Comparison of ENCODE assay signal across 23 cellular contexts in the genomic region with DNA sequence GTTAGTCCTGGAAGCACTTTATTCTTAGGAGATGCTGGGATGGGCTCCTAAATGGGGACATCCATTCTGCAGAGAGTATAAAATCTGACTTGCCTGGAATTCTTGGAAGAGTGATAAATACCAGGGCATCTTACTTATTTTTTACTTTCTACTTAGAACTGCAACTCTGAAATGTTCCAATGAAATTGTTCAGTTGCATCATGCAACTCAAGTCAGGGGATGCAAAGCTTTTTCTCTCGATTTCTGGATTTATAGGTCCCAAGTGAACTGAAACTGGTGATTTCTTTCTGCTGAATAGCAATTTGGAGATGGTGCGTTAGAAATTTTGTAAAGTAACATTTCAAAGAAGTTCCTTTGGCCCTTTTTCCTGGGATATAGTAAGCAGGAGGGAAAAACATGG.
"Had no signal": no experiment of that assay in that cellular context is flagged by ENCODE, and none has a peak within 500 bp of the region (broad histone marks: within the 10 kb centered on the region; RNA-seq: fewer than 3 reads in every experiment).

No MANE protein-coding gene starts in this region.

- ATAC-seq: left colon; left lung; lower lobe of right lung; naive thymus-derived CD8-positive, alpha-beta T cell; stimulated activated effector memory CD8-positive, alpha-beta T cell treated with anti-CD3 and anti-CD28 coated beads, Interleukin-12 subunit alpha, Interleukin-12 subunit beta, amount 100 ng/mL, for 72 hours had no signal

- H3K36me3 ChIP-seq: left lung, lower lobe of right lung, neural progenitor cell, ovary, right atrium auricular region, right lobe of liver, spleen, suprapubic skin, tibial nerve, vagina had no signal

- H3K27ac ChIP-seq: left lung, lower lobe of right lung, neural progenitor cell, ovary, right atrium auricular region, right lobe of liver, spleen, suprapubic skin, tibial nerve, vagina had no signal

- H3K9ac ChIP-seq: neural progenitor cell had no signal

- FAIRE-seq: islet of Langerhans, small intestine had no signal

- H3K27me3 ChIP-seq: left lung, neural progenitor cell, ovary, right atrium auricular region, right lobe of liver, spleen, suprapubic skin, tibial nerve, vagina had no signal

- H3K4me1 ChIP-seq: lower lobe of right lung, neural progenitor cell, right atrium auricular region, right lobe of liver, spleen, suprapubic skin had no signal

- H3K9me3 ChIP-seq: left lung, lower lobe of right lung, ovary, right atrium auricular region, right lobe of liver, spleen, suprapubic skin, tibial nerve, vagina had no signal

- DNase-seq: hypothalamus; immature natural killer cell; kidney; left colon; left lung; lower lobe of right lung; mammary epithelial cell; mesenchymal stem cell; naive thymus-derived CD8-positive, alpha-beta T cell; nephron progenitor cell; ovary; right lobe of liver; small intestine; spleen; stimulated activated CD4-positive, alpha-beta T cell treated with anti-CD3 and anti-CD28 coated beads, Interleukin-4, amount 100 ng/mL, for 24 hours; stimulated activated naive CD4-positive, alpha-beta T cell had no signal

- H3K4me3 ChIP-seq: left lung, lower lobe of right lung, neural progenitor cell, ovary, right atrium auricular region, right lobe of liver, spleen, suprapubic skin, tibial nerve, vagina had no signal
